17 cellular contexts compared by ENCODE assay signal in genomic region chr9:20945856-20946255, GRCh38.
A peak's percentile ranks its signal among the peaks of the same experiment; 100 is the strongest.
DNase-seq lines count a peak whose midpoint lies in the region; ATAC-seq and TF ChIP-seq lines count a peak whose summit lies in the region.
"Had no signal": no experiment of that assay in that cellular context is flagged by ENCODE, and none has a peak within 500 bp of the region (broad histone marks: within the 10 kb centered on the region; RNA-seq: fewer than 3 reads in every experiment).

No MANE protein-coding gene starts in this region.

- no peaks in the 10 kb centered on the region for H3K27me3 ChIP-seq in neuronal stem cell (ENCODE audit: control insufficient read depth in 3 of 3, insufficient read depth in 3 of 3, low read depth in 1 of 3, low read length in 3 of 3)
- H3K27me3 ChIP-seq: BLaER1 treated with 17β-estradiol and CSF1 and Interleukin-3, amounts not matched to agents 10 nM and 100 nM had no signal

- H3K4me3 Mint-ChIP-seq in neural crest cell, result peak overlapping the region; percentile 27
- H3K4me3 Mint-ChIP-seq: B cell; CD4-positive, alpha-beta T cell; CD8-positive, alpha-beta T cell had no signal

- H3K4ac ChIP-seq in neuronal stem cell (ENCODE audit: low read length), result no peak overlapping the region

- DNase-seq in neural crest cell (ENCODE audit: low read depth, low spot score) (no peak), neuronal stem cell (ENCODE audit: low spot score) (no peak), Right ventricle myocardium superior (no peak)
- DNase-seq: AML-193; Caco-2; Calu3; CD4-positive, alpha-beta T cell; CD8-positive, alpha-beta T cell; DMS79 treated with DMSO at 0.1 percent for 48 hours; GF-D8 had no signal

- H3K36me3 Mint-ChIP-seq in neural crest cell (ENCODE audit: low read depth), result peaks cover 11% of the 10 kb centered on the region

- H4K8ac ChIP-seq in neuronal stem cell (ENCODE audit: low read depth, low read length), result no peak overlapping the region

- no peaks in the 10 kb centered on the region for H3K27me3 Mint-ChIP-seq in neural crest cell (ENCODE audit: low read depth)
- H3K27me3 Mint-ChIP-seq: B cell; CD4-positive, alpha-beta T cell had no signal

- no peak overlapping the region for H4K91ac ChIP-seq in neuronal stem cell (ENCODE audit: low read depth, low read length, poor library complexity)

- no peaks in the 10 kb centered on the region for H3K9me3 ChIP-seq in neuronal stem cell (replicated peaks in 1 of 2; ENCODE audit: control insufficient read depth in 2 of 2, insufficient read depth in 1 of 2, low read depth in 1 of 2, low read length in 2 of 2)
- H3K9me3 ChIP-seq: A549; BLaER1 treated with 17β-estradiol and CSF1 and Interleukin-3, amounts not matched to agents 10 nM and 100 nM; Caco-2 had no signal

- H2AFZ ChIP-seq in neuronal stem cell (ENCODE audit: low read length), result no peak overlapping the region

- TF ChIP-seq CTCF in neural crest cell (conservative IDR thresholded peaks at IDR 0.05), result no peak

- ATAC-seq in HG02852 (IDR thresholded peaks at IDR 0.05; ENCODE audit: unreplicated experiment), result no peak
- no peak for ATAC-seq in Right ventricle myocardium superior (ENCODE audit: poor library complexity)
- ATAC-seq: A549; CD8-positive, alpha-beta T cell had no signal

- H3K23ac ChIP-seq in neuronal stem cell (ENCODE audit: low read depth, low read length, poor library complexity), result no peak overlapping the region

- H3K36me3 ChIP-seq in neuronal stem cell (replicated peaks in 1 of 2; ENCODE audit: control insufficient read depth in 2 of 2, insufficient read depth in 2 of 2, low read length in 2 of 2), result peaks cover 0 to 25% of the 10 kb centered on the region in 2 donors

- no peak overlapping the region for H3K4me3 ChIP-seq in neuronal stem cell (ENCODE audit: low read length in 2 of 2)
- H3K4me3 ChIP-seq: A549; BLaER1 treated with 17β-estradiol and CSF1 and Interleukin-3, amounts not matched to agents 10 nM and 100 nM had no signal

- peak overlapping the region; percentile 22 for H3K27ac ChIP-seq in angular gyrus (ENCODE audit: low read depth, low read length)
- H3K27ac ChIP-seq in neuronal stem cell (replicated peaks; ENCODE audit: low read length), result peak overlapping the region; percentile 47
- H3K27ac ChIP-seq: 22Rv1; A549; BLaER1 treated with 17β-estradiol and CSF1 and Interleukin-3, amounts not matched to agents 10 nM and 100 nM; C4-2B had no signal

- peak overlapping the region; percentile 54 for H3K27ac Mint-ChIP-seq in neural crest cell (ENCODE audit: unreplicated experiment)
- H3K27ac Mint-ChIP-seq: B cell; CD4-positive, alpha-beta T cell; CD8-positive, alpha-beta T cell had no signal

- H2BK120ac ChIP-seq in neuronal stem cell (ENCODE audit: low read depth, low read length), result no peak overlapping the region

- H3K79me1 ChIP-seq in neuronal stem cell (ENCODE audit: low read depth, low read length), result no peaks in the 10 kb centered on the region

- H2AK5ac ChIP-seq in neuronal stem cell (ENCODE audit: low read depth, low read length), result no peak overlapping the region

- H2BK12ac ChIP-seq in neuronal stem cell (ENCODE audit: low read length), result no peak overlapping the region

- H3K9me3 Mint-ChIP-seq in neural crest cell, result no peaks in the 10 kb centered on the region
- H3K9me3 Mint-ChIP-seq: CD4-positive, alpha-beta T cell; CD8-positive, alpha-beta T cell had no signal

- intact Hi-C loops in Right ventricle myocardium superior (cut with DNase I), result loop anchor here (10.0 kb wide), 1 partner anchor 159 kb away; no protein-coding TSS in a partner anchor

- no peak overlapping the region for H2BK5ac ChIP-seq in neuronal stem cell (ENCODE audit: low read length)

- WGBS in neuronal stem cell (ENCODE audit: extremely low coverage in 2 of 2, insufficient read length in 2 of 2, insufficient replicate concordance in 1 of 2), 2 donors, result no CpG with 5 or more reads among the region's 2 CpGs

- H3K18ac ChIP-seq in neuronal stem cell (ENCODE audit: low read length), result no peak overlapping the region

- no peak overlapping the region for H3K14ac ChIP-seq in neuronal stem cell (ENCODE audit: low read length)

- H3K9ac ChIP-seq in neuronal stem cell (ENCODE audit: low read depth, low read length, poor library complexity), result no peak overlapping the region
- H3K9ac ChIP-seq: BLaER1 treated with 17β-estradiol and CSF1 and Interleukin-3, amounts not matched to agents 10 nM and 100 nM had no signal

- H2BK15ac ChIP-seq in neuronal stem cell (ENCODE audit: low read length), result no peak overlapping the region

- no peak overlapping the region for H3K4me2 ChIP-seq in neuronal stem cell (ENCODE audit: insufficient read depth, low read length, poor library complexity, severe bottlenecking)
- H3K4me2 ChIP-seq: A549; BLaER1 treated with 17β-estradiol and CSF1 and Interleukin-3, amounts not matched to agents 10 nM and 100 nM had no signal

- peaks cover 19 to 25% of the 10 kb centered on the region in 2 donors for H3K4me1 ChIP-seq in neuronal stem cell (ENCODE audit: control insufficient read depth in 2 of 2, insufficient read depth in 1 of 2, low read depth in 1 of 2, low read length in 2 of 2)
- H3K4me1 ChIP-seq: A549; BLaER1 treated with 17β-estradiol and CSF1 and Interleukin-3, amounts not matched to agents 10 nM and 100 nM had no signal

- H3K4me1 Mint-ChIP-seq in neural crest cell, result peaks cover 60% of the 10 kb centered on the region
